In genomic region chr9:9494334-9494733, GRCh38 we compare ENCODE assay signal across 19 cellular contexts.
DNase-seq lines count a peak whose midpoint lies in the region; ATAC-seq, FAIRE-seq and TF ChIP-seq lines count a peak whose summit lies in the region.
"Had no signal": no experiment of that assay in that cellular context is flagged by ENCODE, and none has a peak within 500 bp of the region (broad histone marks: within the 10 kb centered on the region; RNA-seq: fewer than 3 reads in every experiment).

No MANE protein-coding gene starts in this region.

- H2BK20ac ChIP-seq in IMR-90 (ENCODE audit: low read depth, low read length), result no peak overlapping the region
- H2BK20ac ChIP-seq in H1 (ENCODE audit: low read length), result no peak overlapping the region

- TF ChIP-seq EP300 in A549 (IDR thresholded peaks at IDR 0.05), result no peak
- TF ChIP-seq EP300 in H1 (IDR thresholded peaks at IDR 0.05; ENCODE audit: borderline replicate concordance in 1 of 2, low read depth in 2 of 2, low read length in 2 of 2), result no peak

- H3K23ac ChIP-seq in IMR-90 (ENCODE audit: low read depth, low read length) (no peak overlapping the region), H1 (ENCODE audit: insufficient read length) (no peak overlapping the region)

- H3K4me2 ChIP-seq in A549, result no peak overlapping the region
- no peak overlapping the region for H3K4me2 ChIP-seq in IMR-90 (ENCODE audit: low read depth, low read length)
- H3K4me2 ChIP-seq in H1 (ENCODE audit: insufficient read depth in 1 of 2, low read depth in 2 of 2, low read length in 2 of 2), result no peak overlapping the region
- H3K4me2 ChIP-seq: BLaER1 treated with 17β-estradiol and CSF1 and Interleukin-3, amounts not matched to agents 10 nM and 100 nM had no signal

- no peak overlapping the region for H3K27ac ChIP-seq in A549
- no peak overlapping the region for H3K27ac ChIP-seq in IMR-90 (ENCODE audit: insufficient read depth, low read length)
- H3K27ac ChIP-seq in H1 (ENCODE audit: low read depth, low read length), result no peak overlapping the region
- H3K27ac ChIP-seq: BLaER1 treated with 17β-estradiol and CSF1 and Interleukin-3, amounts not matched to agents 10 nM and 100 nM; C4-2B had no signal

- H3K79me2 ChIP-seq in H1 (ENCODE audit: control insufficient read depth in 1 of 2, insufficient read depth in 2 of 2, low read length in 2 of 2), result no peaks in the 10 kb centered on the region

- in situ Hi-C loops in IMR-90 (cut with MboI; ENCODE audit: low sequenced_read_pairs), result no loop called here

- H4K5ac ChIP-seq in IMR-90 (ENCODE audit: low read depth, low read length), result no peak overlapping the region
- H4K5ac ChIP-seq in H1 (ENCODE audit: insufficient read length, low read depth, low read length), result no peak overlapping the region

- H2BK15ac ChIP-seq in IMR-90 (ENCODE audit: low read depth, low read length) (no peak overlapping the region), H1 (ENCODE audit: low read length) (no peak overlapping the region)

- H3K18ac ChIP-seq in IMR-90 (ENCODE audit: low read depth, low read length) (no peak overlapping the region), H1 (ENCODE audit: extremely low read depth, low read length) (no peak overlapping the region)

- FAIRE-seq in A549 (lab: Jason Lieb, UNC) (no peak), H1 (lab: Jason Lieb, UNC) (no peak)
- FAIRE-seq: A204.1, G401.6, GM12891, GM19239 had no signal

- H3K9ac ChIP-seq in IMR-90 (ENCODE audit: low read depth, low read length) (no peak overlapping the region), H1 (replicated peaks in 1 of 4; ENCODE audit: extremely low read depth in 1 of 4, low read depth in 3 of 4, low read length in 3 of 4) (no peak overlapping the region)
- H3K9ac ChIP-seq: BLaER1 treated with 17β-estradiol and CSF1 and Interleukin-3, amounts not matched to agents 10 nM and 100 nM had no signal

- H2BK12ac ChIP-seq in H1 (ENCODE audit: low read depth, low read length), result no peak overlapping the region

- no peaks in the 10 kb centered on the region for H4K20me1 ChIP-seq in IMR-90 (ENCODE audit: insufficient read depth, low read length)
- no peaks in the 10 kb centered on the region for H4K20me1 ChIP-seq in H1 (replicated peaks in 1 of 2; ENCODE audit: control insufficient read depth in 1 of 2, insufficient read depth in 2 of 2, low read length in 2 of 2)
- H4K20me1 ChIP-seq: BLaER1 treated with 17β-estradiol and CSF1 and Interleukin-3, amounts not matched to agents 10 nM and 100 nM had no signal

- no peaks in the 10 kb centered on the region for H3K79me1 ChIP-seq in IMR-90 (ENCODE audit: low read depth in 1 of 2, low read length in 2 of 2)
- H3K79me1 ChIP-seq in H1 (ENCODE audit: low read depth, low read length), result no peaks in the 10 kb centered on the region

- dilution Hi-C loops in IMR-90 (cut with HindIII; ENCODE audit: low sequenced_read_pairs, unreplicated experiment), result no loop called here

- CTCF ChIA-PET in A549 (lab: Yijun Ruan, JAX), result no interaction called here
- CTCF ChIA-PET in IMR-90 (lab: Yijun Ruan, JAX), result no interaction called here
- CTCF ChIA-PET in H1 (lab: Charles Lee; ENCODE audit: partially characterized antibody), result no interaction called here

- no peak overlapping the region for H2AK9ac ChIP-seq in IMR-90 (replicated peaks; ENCODE audit: low read depth, low read length, poor library complexity)

- H3K27me3 ChIP-seq in IMR-90 (ENCODE audit: control insufficient read depth, insufficient read depth, low read length) (no peaks in the 10 kb centered on the region), H1 (replicated peaks in 1 of 4; ENCODE audit: control insufficient read depth in 3 of 4, extremely low read depth in 1 of 4, insufficient read depth in 3 of 4, low read length in 3 of 4) (no peaks in the 10 kb centered on the region)
- H3K27me3 ChIP-seq: BLaER1 treated with 17β-estradiol and CSF1 and Interleukin-3, amounts not matched to agents 10 nM and 100 nM had no signal

- H3K9me3 ChIP-seq in A549 (peaks cover 3% of the 10 kb centered on the region; the same call in 1 of the 3 replicates), IMR-90 (ENCODE audit: control insufficient read depth, insufficient read depth, low read length) (peaks cover 8% of the 10 kb centered on the region; the same call in 1 of the 2 replicates), H1 (ENCODE audit: insufficient read depth in 2 of 2, low read depth in 1 of 2, low read length in 1 of 2) (peaks cover 0 to 4% of the 10 kb centered on the region in 2 experiments; a peak in 1 of 4 replicates)
- H3K9me3 ChIP-seq: Caco-2 had no signal

- TF ChIP-seq CTCF in A549 (IDR thresholded peaks at IDR 0.05) (no peak), IMR-90 (conservative IDR thresholded peaks at IDR 0.05; ENCODE audit: low read depth, low read length) (no peak), H1 (IDR thresholded peaks at IDR 0.05; ENCODE audit: control extremely low read depth in 1 of 3, insufficient read depth in 1 of 3, low read depth in 1 of 3, low read length in 3 of 3) (no peak)

- no peak overlapping the region for H3K4ac ChIP-seq in IMR-90 (ENCODE audit: low read depth, low read length)
- no peak overlapping the region for H3K4ac ChIP-seq in H1 (replicated peaks; ENCODE audit: insufficient read length, low read depth, low read length)

- 9% methylated on average over 3 of the region's 3 CpGs for WGBS in A549 (ENCODE audit: missing lambda C conversion rate)
- no CpG with 5 or more reads among the region's 3 CpGs for WGBS in IMR-90 (ENCODE audit: extremely low coverage in 2 of 2, insufficient read length in 1 of 2), 2 experiments
- 90% methylated on average over 3 of the region's 3 CpGs; no CpG with 5 or more reads in 1 of the 2 experiments for WGBS in H1 (ENCODE audit: extremely low coverage in 1 of 2, insufficient coverage in 1 of 2, insufficient read length in 1 of 2, insufficient replicate concordance in 2 of 2, low coverage in 1 of 2, low lambda C conversion rate in 2 of 2, missing lambda C conversion rate in 1 of 2), 2 experiments

- H3K4me1 ChIP-seq in A549, result no peaks in the 10 kb centered on the region
- no peaks in the 10 kb centered on the region for H3K4me1 ChIP-seq in IMR-90 (ENCODE audit: control insufficient read depth, insufficient read depth, low read length)
- H3K4me1 ChIP-seq in H1 (replicated peaks in 1 of 4; ENCODE audit: control insufficient read depth in 3 of 4, insufficient read depth in 4 of 4, low read length in 3 of 4), result no peaks in the 10 kb centered on the region
- H3K4me1 ChIP-seq: Caco-2 had no signal

- H3K36me3 ChIP-seq in IMR-90 (ENCODE audit: control insufficient read depth, insufficient read depth, low read length) (no peaks in the 10 kb centered on the region), H1 (ENCODE audit: control insufficient read depth in 2 of 4, insufficient read depth in 4 of 4, low read length in 3 of 4) (no peaks in the 10 kb centered on the region)
- H3K36me3 ChIP-seq: BLaER1 treated with 17β-estradiol and CSF1 and Interleukin-3, amounts not matched to agents 10 nM and 100 nM had no signal

- H2AK5ac ChIP-seq in IMR-90 (ENCODE audit: low read depth, low read length) (no peak overlapping the region), H1 (ENCODE audit: low read depth, low read length) (no peak overlapping the region)

- DNase-seq in A549 (ENCODE audit: low read depth in 1 of 2, low spot score in 1 of 2) (no peak), IMR-90 (no peak), H1 (ENCODE audit: low read depth in 1 of 2, low spot score in 2 of 2) (no peak)
- no peak for DNase-seq in stimulated activated CD4-positive, alpha-beta T cell treated with anti-CD3 and anti-CD28 coated beads, Interleukin-1b, Interleukin-23, amount 100 ng/mL, for 48 hours
- DNase-seq: 8988T; AML-193; Caco-2; Calu3; CD4-positive, alpha-beta T cell; CD8-positive, alpha-beta T cell; DMS79 treated with DMSO at 0.1 percent for 48 hours; GF-D8 had no signal

- ATAC-seq in A549 (no peak), IMR-90 (ENCODE audit: low read depth) (no peak), GM21367 (IDR thresholded peaks at IDR 0.05; ENCODE audit: unreplicated experiment) (no peak)
- ATAC-seq: CD8-positive, alpha-beta T cell had no signal

- no TSS peak for BruUV-seq in IMR-90 (replicated peaks; lab: Mats Ljungman, UMichigan)

- TF ChIP-seq RAD21 in A549 (conservative IDR thresholded peaks at IDR 0.05 in 1 of 2, IDR thresholded peaks at IDR 0.05 in 1 of 2) (no peak), IMR-90 (IDR thresholded peaks at IDR 0.05; ENCODE audit: low read length) (no peak), H1 (IDR thresholded peaks at IDR 0.05 in 1 of 2, conservative IDR thresholded peaks at IDR 0.05 in 1 of 2; ENCODE audit: low read depth in 2 of 2, low read length in 2 of 2) (no peak)

- H3K56ac ChIP-seq in IMR-90 (ENCODE audit: extremely low read depth, insufficient read depth, low read length) (no peak overlapping the region), H1 (replicated peaks; ENCODE audit: insufficient read length, low read depth, low read length) (no peak overlapping the region)

- no peak for TF ChIP-seq POLR2A in A549 (IDR thresholded peaks at IDR 0.05; ENCODE audit: low read length)
- TF ChIP-seq POLR2A in IMR-90 (IDR thresholded peaks at IDR 0.05; ENCODE audit: low read depth, low read length), result no peak
- no peak for TF ChIP-seq POLR2A in H1 (IDR thresholded peaks at IDR 0.05; ENCODE audit: control extremely low read depth in 1 of 2, low read depth in 2 of 2, low read length in 2 of 2)

- intact Hi-C loops in IMR-90 (cut with micrococcal nuclease), result no loop called here

- no peak overlapping the region for H2BK120ac ChIP-seq in IMR-90 (ENCODE audit: low read depth, low read length)
- H2BK120ac ChIP-seq in H1 (replicated peaks; ENCODE audit: low read depth, low read length), result no peak overlapping the region

- H2AFZ ChIP-seq in IMR-90 (replicated peaks; ENCODE audit: low read length, poor library complexity) (no peak overlapping the region), H1 (ENCODE audit: low read length) (no peak overlapping the region)

- no peak overlapping the region for H4K91ac ChIP-seq in IMR-90 (ENCODE audit: insufficient read depth, low read depth, low read length)
- no peak overlapping the region for H4K91ac ChIP-seq in H1 (replicated peaks; ENCODE audit: insufficient read length, low read length)

- no peak overlapping the region for H4K8ac ChIP-seq in IMR-90 (ENCODE audit: low read depth in 2 of 2, low read length in 2 of 2)
- no peak overlapping the region for H4K8ac ChIP-seq in H1 (ENCODE audit: extremely low read depth, insufficient read depth, low read length)

- H3K14ac ChIP-seq in IMR-90 (replicated peaks; ENCODE audit: low read depth, low read length) (no peak overlapping the region), H1 (ENCODE audit: insufficient read length) (no peak overlapping the region)

- H3K9me1 ChIP-seq in IMR-90 (ENCODE audit: insufficient read depth, low read length), result no peaks in the 10 kb centered on the region

- H3K4me3 ChIP-seq in A549, result no peak overlapping the region
- no peak overlapping the region for H3K4me3 ChIP-seq in IMR-90 (ENCODE audit: insufficient read depth, low read depth, low read length)
- no peak overlapping the region for H3K4me3 ChIP-seq in H1 (ENCODE audit: extremely low read depth in 1 of 4, insufficient read depth in 2 of 4, low read depth in 3 of 4, low read length in 4 of 4)
- H3K4me3 ChIP-seq: BLaER1 treated with 17β-estradiol and CSF1 and Interleukin-3, amounts not matched to agents 10 nM and 100 nM had no signal

- POLR2A ChIA-PET in A549 (lab: Yijun Ruan, JAX), result no interaction called here
- POLR2A ChIA-PET in IMR-90 (lab: Charles Lee; ENCODE audit: unreplicated experiment), result no interaction called here
- POLR2A ChIA-PET in H1 (lab: Charles Lee; ENCODE audit: partially characterized antibody), result no interaction called here

- H2BK5ac ChIP-seq in IMR-90 (ENCODE audit: low read depth, low read length, poor library complexity, severe bottlenecking), result no peak overlapping the region
- H2BK5ac ChIP-seq in H1 (ENCODE audit: low read depth, low read length), result no peak overlapping the region

- no peaks in the 10 kb centered on the region for H3K23me2 ChIP-seq in H1 (ENCODE audit: low read depth, low read length)

Comparison
In these comparisons a context has a peak if more than half of its experiments do, and no peak if none do; other contexts are left out.
1. Of the 18 proteins assayed by ChIP-seq in both H1 and A549: peak only in H1: none; only in A549: none; in both: MAFK; in neither: 17.